In genomic region chr15:55322452-55322851, GRCh38 we compare ENCODE assay signal across 1 cellular context.
TF ChIP-seq lines count a peak whose summit lies in the region.

No MANE protein-coding gene starts in this region.

TF ChIP-seq in GM23338, 12 proteins besides CTCF, POLR2A, EP300 and RAD21 (continued from another document):
- TF ChIP-seq NANOG (IDR thresholded peaks at IDR 0.05; ENCODE audit: borderline replicate concordance), result no peak
- no peak for TF ChIP-seq ZNF462 (CRISPR knock-in tag; IDR thresholded peaks at IDR 0.05)
TF ChIP-seq in GM23338: peak in this region for 0.
